Comparison of ENCODE assay signal across 1 cellular context in genomic region chr11:66219846-66220565, GRCh38.
TF ChIP-seq lines count a peak whose summit lies in the region.

No MANE protein-coding gene starts in this region.

TF ChIP-seq in H1, 55 proteins besides CTCF, POLR2A, EP300 and RAD21:
- TF ChIP-seq EZH2 (IDR thresholded peaks at IDR 0.05; ENCODE audit: low read depth, low read length, severe bottlenecking) (no peak), SIRT6 (IDR thresholded peaks at IDR 0.05; ENCODE audit: low read length) (no peak), GTF2F1 (IDR thresholded peaks at IDR 0.05; ENCODE audit: borderline replicate concordance, low read depth, low read length) (no peak), KDM4A (IDR thresholded peaks at IDR 0.05; ENCODE audit: low read depth, low read length, severe bottlenecking) (no peak), HDAC2 (IDR thresholded peaks at IDR 0.05; ENCODE audit: borderline replicate concordance in 1 of 2, low read depth in 2 of 2, low read length in 2 of 2) (no peak), MAX (IDR thresholded peaks at IDR 0.05) (no peak)
- TF ChIP-seq, protein P1, sequence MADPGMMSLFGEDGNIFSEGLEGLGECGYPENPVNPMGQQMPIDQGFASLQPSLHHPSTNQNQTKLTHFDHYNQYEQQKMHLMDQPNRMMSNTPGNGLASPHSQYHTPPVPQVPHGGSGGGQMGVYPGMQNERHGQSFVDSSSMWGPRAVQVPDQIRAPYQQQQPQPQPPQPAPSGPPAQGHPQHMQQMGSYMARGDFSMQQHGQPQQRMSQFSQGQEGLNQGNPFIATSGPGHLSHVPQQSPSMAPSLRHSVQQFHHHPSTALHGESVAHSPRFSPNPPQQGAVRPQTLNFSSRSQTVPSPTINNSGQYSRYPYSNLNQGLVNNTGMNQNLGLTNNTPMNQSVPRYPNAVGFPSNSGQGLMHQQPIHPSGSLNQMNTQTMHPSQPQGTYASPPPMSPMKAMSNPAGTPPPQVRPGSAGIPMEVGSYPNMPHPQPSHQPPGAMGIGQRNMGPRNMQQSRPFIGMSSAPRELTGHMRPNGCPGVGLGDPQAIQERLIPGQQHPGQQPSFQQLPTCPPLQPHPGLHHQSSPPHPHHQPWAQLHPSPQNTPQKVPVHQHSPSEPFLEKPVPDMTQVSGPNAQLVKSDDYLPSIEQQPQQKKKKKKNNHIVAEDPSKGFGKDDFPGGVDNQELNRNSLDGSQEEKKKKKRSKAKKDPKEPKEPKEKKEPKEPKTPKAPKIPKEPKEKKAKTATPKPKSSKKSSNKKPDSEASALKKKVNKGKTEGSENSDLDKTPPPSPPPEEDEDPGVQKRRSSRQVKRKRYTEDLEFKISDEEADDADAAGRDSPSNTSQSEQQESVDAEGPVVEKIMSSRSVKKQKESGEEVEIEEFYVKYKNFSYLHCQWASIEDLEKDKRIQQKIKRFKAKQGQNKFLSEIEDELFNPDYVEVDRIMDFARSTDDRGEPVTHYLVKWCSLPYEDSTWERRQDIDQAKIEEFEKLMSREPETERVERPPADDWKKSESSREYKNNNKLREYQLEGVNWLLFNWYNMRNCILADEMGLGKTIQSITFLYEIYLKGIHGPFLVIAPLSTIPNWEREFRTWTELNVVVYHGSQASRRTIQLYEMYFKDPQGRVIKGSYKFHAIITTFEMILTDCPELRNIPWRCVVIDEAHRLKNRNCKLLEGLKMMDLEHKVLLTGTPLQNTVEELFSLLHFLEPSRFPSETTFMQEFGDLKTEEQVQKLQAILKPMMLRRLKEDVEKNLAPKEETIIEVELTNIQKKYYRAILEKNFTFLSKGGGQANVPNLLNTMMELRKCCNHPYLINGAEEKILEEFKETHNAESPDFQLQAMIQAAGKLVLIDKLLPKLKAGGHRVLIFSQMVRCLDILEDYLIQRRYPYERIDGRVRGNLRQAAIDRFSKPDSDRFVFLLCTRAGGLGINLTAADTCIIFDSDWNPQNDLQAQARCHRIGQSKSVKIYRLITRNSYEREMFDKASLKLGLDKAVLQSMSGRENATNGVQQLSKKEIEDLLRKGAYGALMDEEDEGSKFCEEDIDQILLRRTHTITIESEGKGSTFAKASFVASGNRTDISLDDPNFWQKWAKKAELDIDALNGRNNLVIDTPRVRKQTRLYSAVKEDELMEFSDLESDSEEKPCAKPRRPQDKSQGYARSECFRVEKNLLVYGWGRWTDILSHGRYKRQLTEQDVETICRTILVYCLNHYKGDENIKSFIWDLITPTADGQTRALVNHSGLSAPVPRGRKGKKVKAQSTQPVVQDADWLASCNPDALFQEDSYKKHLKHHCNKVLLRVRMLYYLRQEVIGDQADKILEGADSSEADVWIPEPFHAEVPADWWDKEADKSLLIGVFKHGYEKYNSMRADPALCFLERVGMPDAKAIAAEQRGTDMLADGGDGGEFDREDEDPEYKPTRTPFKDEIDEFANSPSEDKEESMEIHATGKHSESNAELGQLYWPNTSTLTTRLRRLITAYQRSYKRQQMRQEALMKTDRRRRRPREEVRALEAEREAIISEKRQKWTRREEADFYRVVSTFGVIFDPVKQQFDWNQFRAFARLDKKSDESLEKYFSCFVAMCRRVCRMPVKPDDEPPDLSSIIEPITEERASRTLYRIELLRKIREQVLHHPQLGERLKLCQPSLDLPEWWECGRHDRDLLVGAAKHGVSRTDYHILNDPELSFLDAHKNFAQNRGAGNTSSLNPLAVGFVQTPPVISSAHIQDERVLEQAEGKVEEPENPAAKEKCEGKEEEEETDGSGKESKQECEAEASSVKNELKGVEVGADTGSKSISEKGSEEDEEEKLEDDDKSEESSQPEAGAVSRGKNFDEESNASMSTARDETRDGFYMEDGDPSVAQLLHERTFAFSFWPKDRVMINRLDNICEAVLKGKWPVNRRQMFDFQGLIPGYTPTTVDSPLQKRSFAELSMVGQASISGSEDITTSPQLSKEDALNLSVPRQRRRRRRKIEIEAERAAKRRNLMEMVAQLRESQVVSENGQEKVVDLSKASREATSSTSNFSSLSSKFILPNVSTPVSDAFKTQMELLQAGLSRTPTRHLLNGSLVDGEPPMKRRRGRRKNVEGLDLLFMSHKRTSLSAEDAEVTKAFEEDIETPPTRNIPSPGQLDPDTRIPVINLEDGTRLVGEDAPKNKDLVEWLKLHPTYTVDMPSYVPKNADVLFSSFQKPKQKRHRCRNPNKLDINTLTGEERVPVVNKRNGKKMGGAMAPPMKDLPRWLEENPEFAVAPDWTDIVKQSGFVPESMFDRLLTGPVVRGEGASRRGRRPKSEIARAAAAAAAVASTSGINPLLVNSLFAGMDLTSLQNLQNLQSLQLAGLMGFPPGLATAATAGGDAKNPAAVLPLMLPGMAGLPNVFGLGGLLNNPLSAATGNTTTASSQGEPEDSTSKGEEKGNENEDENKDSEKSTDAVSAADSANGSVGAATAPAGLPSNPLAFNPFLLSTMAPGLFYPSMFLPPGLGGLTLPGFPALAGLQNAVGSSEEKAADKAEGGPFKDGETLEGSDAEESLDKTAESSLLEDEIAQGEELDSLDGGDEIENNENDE (IDR thresholded peaks at IDR 0.05; ENCODE audit: insufficient replicate concordance, low read length) = no peak
